ENCODE assay signal across 8 cellular contexts in genomic region chr7:36526720-36527548, GRCh38.
DNase-seq lines count a peak whose midpoint lies in the region; ATAC-seq lines count a peak whose summit lies in the region.

No MANE protein-coding gene starts in this region.

- peak; percentile 92 for ATAC-seq in GM18868 (IDR thresholded peaks at IDR 0.05; ENCODE audit: unreplicated experiment)
- ATAC-seq in HG02981 (IDR thresholded peaks at IDR 0.05; ENCODE audit: unreplicated experiment) = peak; percentile 82
- no peak for ATAC-seq in GM21737 (IDR thresholded peaks at IDR 0.05; ENCODE audit: unreplicated experiment)

- intact Hi-C loops in posterior vena cava (cut with DNase I) = no loop called here
- intact Hi-C loops in posterior cingulate gyrus (cut with DNase I) = no loop called here

- DNase-seq in SW 1271 (lab: John Stamatoyannopoulos, UW) (peak; percentile 67 to 90), lung microvascular endothelial cell (ENCODE audit: low read depth in 2 of 2) (peak; percentile 2 to 67), posterior vena cava (ENCODE audit: low spot score) (no peak), activated gamma-delta T cell treated with Interleukin-2 at 50 U/mL for 16 hours (no peak), posterior cingulate gyrus (no peak)

Comparison
In these comparisons a context has a peak if more than half of its experiments do, and no peak if none do; other contexts are left out.
1. DNase-seq: peak in SW 1271 (2 of 2) and lung microvascular endothelial cell (2 of 2); none in posterior vena cava (single experiment), activated gamma-delta T cell treated with Interleukin-2 at 50 U/mL for 16 hours (single experiment) and posterior cingulate gyrus (0 of 10).